Comparison of ENCODE assay signal across 22 cellular contexts in genomic region chr10:87651801-87652200, GRCh38. TPM values are rescaled to one million over a fixed set of nuclear protein-coding genes. Genes with fewer than 3 reads are reported as not detected.
A peak's percentile ranks its signal among the peaks of the same experiment; 100 is the strongest.
DNase-seq lines count a peak whose midpoint lies in the region; ATAC-seq and TF ChIP-seq lines count a peak whose summit lies in the region.
"Had no signal": no experiment of that assay in that cellular context is flagged by ENCODE, and none has a peak within 500 bp of the region (broad histone marks: within the 10 kb centered on the region; RNA-seq: fewer than 3 reads in every experiment).

No MANE protein-coding gene starts in this region.

- no peaks in the 10 kb centered on the region for H3K36me3 Mint-ChIP-seq in osteocyte (ENCODE audit: unreplicated experiment)

- peaks cover 7% of the 10 kb centered on the region for H3K4me1 Mint-ChIP-seq in osteocyte (ENCODE audit: unreplicated experiment)

- H3K4me1 ChIP-seq in HEK293 (ENCODE audit: control insufficient read depth, insufficient read depth, low read length) (no peaks in the 10 kb centered on the region), neuronal stem cell (ENCODE audit: control insufficient read depth in 2 of 2, insufficient read depth in 1 of 2, low read depth in 1 of 2, low read length in 2 of 2) (peaks cover 0 to 3% of the 10 kb centered on the region in 2 donors), left ventricle myocardium inferior (peaks cover 2% of the 10 kb centered on the region)
- H3K4me1 ChIP-seq: BE2C had no signal

- H3K27me3 Mint-ChIP-seq in osteocyte (ENCODE audit: unreplicated experiment) = no peaks in the 10 kb centered on the region

- CTCF ChIA-PET in HEK293 (lab: Yijun Ruan, JAX) = interaction anchor here (0.8 kb wide), 1 partner anchor 88 kb away, joined by 3 read pairs; no protein-coding TSS in a partner anchor

- H2BK12ac ChIP-seq in neuronal stem cell (ENCODE audit: low read length) = no peak overlapping the region

- no peaks in the 10 kb centered on the region for H3K9me3 ChIP-seq in HEK293 (ENCODE audit: control insufficient read depth, insufficient read depth, low read depth, low read length)
- peaks cover 0 to under 1% of the 10 kb centered on the region in 2 donors for H3K9me3 ChIP-seq in neuronal stem cell (replicated peaks in 1 of 2; ENCODE audit: control insufficient read depth in 2 of 2, insufficient read depth in 1 of 2, low read depth in 1 of 2, low read length in 2 of 2)
- no peaks in the 10 kb centered on the region for H3K9me3 ChIP-seq in left ventricle myocardium inferior (replicated peaks)
- H3K9me3 ChIP-seq: BE2C had no signal

- H4K91ac ChIP-seq in neuronal stem cell (ENCODE audit: low read depth, low read length, poor library complexity) = no peak overlapping the region

- no CpG with 5 or more reads among the region's 6 CpGs for WGBS in neuronal stem cell (ENCODE audit: extremely low coverage in 2 of 2, insufficient read length in 2 of 2, insufficient replicate concordance in 1 of 2), 2 donors

- H2BK5ac ChIP-seq in neuronal stem cell (ENCODE audit: low read length) = no peak overlapping the region

- H3K18ac ChIP-seq in neuronal stem cell (ENCODE audit: low read length) = no peak overlapping the region

- intact Hi-C loops in left ventricle myocardium inferior (cut with micrococcal nuclease) = loop anchor here (10.0 kb wide), 1 partner anchor 117 kb away; no protein-coding TSS in a partner anchor

- H3K9ac ChIP-seq in neuronal stem cell (ENCODE audit: low read depth, low read length, poor library complexity) = no peak overlapping the region
- H3K9ac ChIP-seq: KMS-11 had no signal

- H3K4me3 ChIP-seq in HEK293 (ENCODE audit: low read depth, low read length) (no peak overlapping the region), neuronal stem cell (ENCODE audit: low read length in 2 of 2) (no peak overlapping the region), left ventricle myocardium inferior (no peak overlapping the region)

- POLR2A ChIA-PET in HEK293 (lab: Yijun Ruan, JAX) = interaction anchor here (0.6 kb wide), 1 partner anchor 93 kb away, joined by 3 read pairs; no protein-coding TSS in a partner anchor

- no peaks in the 10 kb centered on the region for H3K36me3 ChIP-seq in HEK293 (ENCODE audit: control insufficient read depth in 2 of 2, insufficient read depth in 1 of 2, low read length in 2 of 2)
- no peaks in the 10 kb centered on the region for H3K36me3 ChIP-seq in neuronal stem cell (replicated peaks in 1 of 2; ENCODE audit: control insufficient read depth in 2 of 2, insufficient read depth in 2 of 2, low read length in 2 of 2)
- H3K36me3 ChIP-seq in left ventricle myocardium inferior = no peaks in the 10 kb centered on the region
- H3K36me3 ChIP-seq: BE2C had no signal

- no peak overlapping the region for H2AK5ac ChIP-seq in neuronal stem cell (ENCODE audit: low read depth, low read length)

- no peak for ATAC-seq in HG02885 (IDR thresholded peaks at IDR 0.05; ENCODE audit: poor library complexity, unreplicated experiment)
- ATAC-seq in left lobe of liver = no peak
- ATAC-seq: Panc1, SK-N-SH treated with all-trans-retinoic acid at 6 μM for 48 hours had no signal

- no peak overlapping the region for H3K27ac Mint-ChIP-seq in osteocyte (ENCODE audit: unreplicated experiment)

- no peak for TF ChIP-seq CTCF in HEK293 (tag by site-specific recombination; IDR thresholded peaks at IDR 0.05)
- no peak for TF ChIP-seq CTCF in left ventricle myocardium inferior (IDR thresholded peaks at IDR 0.05; ENCODE audit: borderline replicate concordance)
- no peak for TF ChIP-seq CTCF in osteocyte (IDR thresholded peaks at IDR 0.05)

- H3K9me3 Mint-ChIP-seq in osteocyte (ENCODE audit: unreplicated experiment) = no peaks in the 10 kb centered on the region

- no peak overlapping the region for H4K8ac ChIP-seq in neuronal stem cell (ENCODE audit: low read depth, low read length)

- no peak overlapping the region for H2BK15ac ChIP-seq in neuronal stem cell (ENCODE audit: low read length)

- H3K23ac ChIP-seq in neuronal stem cell (ENCODE audit: low read depth, low read length, poor library complexity) = no peak overlapping the region

- H3K4ac ChIP-seq in neuronal stem cell (ENCODE audit: low read length) = no peak overlapping the region

- H2AFZ ChIP-seq in neuronal stem cell (ENCODE audit: low read length) = no peak overlapping the region

- no peak overlapping the region for H3K4me3 Mint-ChIP-seq in osteocyte (ENCODE audit: unreplicated experiment)

- no peaks in the 10 kb centered on the region for H3K79me1 ChIP-seq in neuronal stem cell (ENCODE audit: low read depth, low read length)

- no peak overlapping the region for H2BK120ac ChIP-seq in neuronal stem cell (ENCODE audit: low read depth, low read length)

- H3K4me2 ChIP-seq in neuronal stem cell (ENCODE audit: insufficient read depth, low read length, poor library complexity, severe bottlenecking) = no peak overlapping the region
- H3K4me2 ChIP-seq: KMS-11 had no signal

- H3K27me3 ChIP-seq in neuronal stem cell (ENCODE audit: control insufficient read depth in 3 of 3, insufficient read depth in 3 of 3, low read depth in 1 of 3, low read length in 3 of 3) (no peaks in the 10 kb centered on the region), left ventricle myocardium inferior (ENCODE audit: low read depth) (no peaks in the 10 kb centered on the region)
- H3K27me3 ChIP-seq: BE2C had no signal

- no peak overlapping the region for H3K14ac ChIP-seq in neuronal stem cell (ENCODE audit: low read length)

- peak; percentile 24 for DNase-seq in astrocyte of the hippocampus (ENCODE audit: low read depth, low spot score)
- DNase-seq in iPS-NIHi11 (ENCODE audit: low spot score) = peak; percentile 62
- DNase-seq in neuronal stem cell (ENCODE audit: low spot score) = peak; percentile 38
- DNase-seq in left ventricle myocardium inferior = no peak
- no peak for DNase-seq in osteocyte (ENCODE audit: extremely low spot score, unreplicated experiment)
- no peak for DNase-seq in left lobe of liver (ENCODE audit: low spot score)
- DNase-seq: BE2C; DMS53; GF-D8; IMR-90; NCI-H1092 treated with DMSO at 0.1 percent for 48 hours; NCI-H1436 treated with DMSO at 0.1 percent for 48 hours; NCI-H2029; NCI-H2227 treated with DMSO at 0.1 percent for 48 hours; NCI-H510A treated with DMSO at 0.1 percent for 48 hours; NCI-H748 treated with DMSO at 0.1 percent for 48 hours; NK-92 treated with Interleukin-12 subunit alpha and Interleukin-12 subunit beta, amount 100 ng/mL, for 24 hours had no signal

- H3K27ac ChIP-seq in HEK293 (ENCODE audit: extremely low read depth, low read depth, low read length) (no peak overlapping the region), neuronal stem cell (replicated peaks; ENCODE audit: low read length) (no peak overlapping the region), left ventricle myocardium inferior (replicated peaks) (no peak overlapping the region)
- H3K27ac ChIP-seq: KMS-11 had no signal

TF ChIP-seq in HEK293, 187 proteins besides CTCF, POLR2A, EP300 and RAD21:
- TF ChIP-seq ZNF830 (tag by site-specific recombination; IDR thresholded peaks at IDR 0.05; ENCODE audit: low read depth) = no peak
- no peak for TF ChIP-seq HOXD13 (CRISPR knock-in tag; IDR thresholded peaks at IDR 0.05; ENCODE audit: borderline replicate concordance)
- TF ChIP-seq ZNF292 (tag by site-specific recombination; IDR thresholded peaks at IDR 0.05; ENCODE audit: borderline replicate concordance, low read depth) = no peak
- no peak for TF ChIP-seq ZNF16 (tag by site-specific recombination; IDR thresholded peaks at IDR 0.05; ENCODE audit: low read depth)
- no peak for TF ChIP-seq ZFP3 (tag by site-specific recombination; IDR thresholded peaks at IDR 0.05; ENCODE audit: low read depth)
- TF ChIP-seq KLF9 (tag by site-specific recombination; IDR thresholded peaks at IDR 0.05; ENCODE audit: low read depth) = no peak
- TF ChIP-seq ZBTB17 (tag by site-specific recombination; IDR thresholded peaks at IDR 0.05) = no peak
- TF ChIP-seq ZNF221 (tag by site-specific recombination; IDR thresholded peaks at IDR 0.05; ENCODE audit: borderline replicate concordance) = no peak
- no peak for TF ChIP-seq ZBTB8A (tag by site-specific recombination; IDR thresholded peaks at IDR 0.05)
- TF ChIP-seq GLIS1 (tag by site-specific recombination; IDR thresholded peaks at IDR 0.05) = peak; percentile 80
- TF ChIP-seq RBAK (tag by site-specific recombination; IDR thresholded peaks at IDR 0.05) = no peak
- no peak for TF ChIP-seq ZEB2 (tag by site-specific recombination; IDR thresholded peaks at IDR 0.05)
- TF ChIP-seq ZNF362 (tag by site-specific recombination; IDR thresholded peaks at IDR 0.05) = no peak
- TF ChIP-seq ZNF530 (tag by site-specific recombination; IDR thresholded peaks at IDR 0.05; ENCODE audit: low read depth) = no peak
- TF ChIP-seq KLF10 (tag by site-specific recombination; IDR thresholded peaks at IDR 0.05) = no peak
- peak; percentile 48; the same call in 1 of the 2 replicates for TF ChIP-seq INSM2 (tag by site-specific recombination; IDR thresholded peaks at IDR 0.05)
- TF ChIP-seq ZNF571 (tag by site-specific recombination; IDR thresholded peaks at IDR 0.05) = no peak

RNA-seq across cellular contexts. Expression of gene PAPSS2, which starts 7.9 kb away (rescaled TPM):
- polyA plus RNA-seq in neuronal stem cell (2013, experiment 1 of 2) = 1.1 TPM
- polyA plus RNA-seq in neuronal stem cell (2013, experiment 2 of 2) = 1.3 TPM
- 10.6 TPM for total RNA-seq in left ventricle myocardium inferior
- total RNA-seq in osteocyte = 18.5 and 21.9 TPM in 2 replicates
- 120 TPM for total RNA-seq in left lobe of liver

Comparison
In these comparisons a context has a peak if more than half of its experiments do, and no peak if none do; other contexts are left out.
1. DNase-seq: peak in astrocyte of the hippocampus (single experiment), iPS-NIHi11 (single experiment) and neuronal stem cell (single experiment); none in left ventricle myocardium inferior (single experiment), osteocyte (single experiment) and left lobe of liver (single experiment).